In the genomic region with DNA sequence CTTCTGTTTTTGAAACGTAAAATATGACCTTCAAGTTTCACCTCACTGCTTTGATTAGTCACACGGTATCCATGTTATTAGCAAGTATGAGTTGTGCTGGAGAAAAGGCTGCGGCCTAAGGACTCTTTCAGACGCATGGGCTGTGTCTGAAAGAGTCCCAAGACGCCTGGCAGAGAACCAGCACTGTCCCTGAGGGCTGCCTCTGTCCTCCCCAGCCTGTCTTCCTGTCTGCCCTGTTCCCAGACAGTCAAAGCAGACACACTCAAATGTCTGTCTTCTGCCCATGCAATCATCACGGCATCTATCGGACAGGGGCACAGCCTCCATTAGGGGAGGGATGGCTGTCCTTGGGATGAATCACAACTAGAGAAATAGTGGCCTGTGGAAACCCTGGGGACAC, we compare ENCODE assay signal across 1 cellular context.
TF ChIP-seq lines count a peak whose summit lies in the region.

No MANE protein-coding gene starts in this region.

TF ChIP-seq in H1, 55 proteins besides CTCF, POLR2A, EP300 and RAD21 (continued from another document):
- TF ChIP-seq, protein P1, sequence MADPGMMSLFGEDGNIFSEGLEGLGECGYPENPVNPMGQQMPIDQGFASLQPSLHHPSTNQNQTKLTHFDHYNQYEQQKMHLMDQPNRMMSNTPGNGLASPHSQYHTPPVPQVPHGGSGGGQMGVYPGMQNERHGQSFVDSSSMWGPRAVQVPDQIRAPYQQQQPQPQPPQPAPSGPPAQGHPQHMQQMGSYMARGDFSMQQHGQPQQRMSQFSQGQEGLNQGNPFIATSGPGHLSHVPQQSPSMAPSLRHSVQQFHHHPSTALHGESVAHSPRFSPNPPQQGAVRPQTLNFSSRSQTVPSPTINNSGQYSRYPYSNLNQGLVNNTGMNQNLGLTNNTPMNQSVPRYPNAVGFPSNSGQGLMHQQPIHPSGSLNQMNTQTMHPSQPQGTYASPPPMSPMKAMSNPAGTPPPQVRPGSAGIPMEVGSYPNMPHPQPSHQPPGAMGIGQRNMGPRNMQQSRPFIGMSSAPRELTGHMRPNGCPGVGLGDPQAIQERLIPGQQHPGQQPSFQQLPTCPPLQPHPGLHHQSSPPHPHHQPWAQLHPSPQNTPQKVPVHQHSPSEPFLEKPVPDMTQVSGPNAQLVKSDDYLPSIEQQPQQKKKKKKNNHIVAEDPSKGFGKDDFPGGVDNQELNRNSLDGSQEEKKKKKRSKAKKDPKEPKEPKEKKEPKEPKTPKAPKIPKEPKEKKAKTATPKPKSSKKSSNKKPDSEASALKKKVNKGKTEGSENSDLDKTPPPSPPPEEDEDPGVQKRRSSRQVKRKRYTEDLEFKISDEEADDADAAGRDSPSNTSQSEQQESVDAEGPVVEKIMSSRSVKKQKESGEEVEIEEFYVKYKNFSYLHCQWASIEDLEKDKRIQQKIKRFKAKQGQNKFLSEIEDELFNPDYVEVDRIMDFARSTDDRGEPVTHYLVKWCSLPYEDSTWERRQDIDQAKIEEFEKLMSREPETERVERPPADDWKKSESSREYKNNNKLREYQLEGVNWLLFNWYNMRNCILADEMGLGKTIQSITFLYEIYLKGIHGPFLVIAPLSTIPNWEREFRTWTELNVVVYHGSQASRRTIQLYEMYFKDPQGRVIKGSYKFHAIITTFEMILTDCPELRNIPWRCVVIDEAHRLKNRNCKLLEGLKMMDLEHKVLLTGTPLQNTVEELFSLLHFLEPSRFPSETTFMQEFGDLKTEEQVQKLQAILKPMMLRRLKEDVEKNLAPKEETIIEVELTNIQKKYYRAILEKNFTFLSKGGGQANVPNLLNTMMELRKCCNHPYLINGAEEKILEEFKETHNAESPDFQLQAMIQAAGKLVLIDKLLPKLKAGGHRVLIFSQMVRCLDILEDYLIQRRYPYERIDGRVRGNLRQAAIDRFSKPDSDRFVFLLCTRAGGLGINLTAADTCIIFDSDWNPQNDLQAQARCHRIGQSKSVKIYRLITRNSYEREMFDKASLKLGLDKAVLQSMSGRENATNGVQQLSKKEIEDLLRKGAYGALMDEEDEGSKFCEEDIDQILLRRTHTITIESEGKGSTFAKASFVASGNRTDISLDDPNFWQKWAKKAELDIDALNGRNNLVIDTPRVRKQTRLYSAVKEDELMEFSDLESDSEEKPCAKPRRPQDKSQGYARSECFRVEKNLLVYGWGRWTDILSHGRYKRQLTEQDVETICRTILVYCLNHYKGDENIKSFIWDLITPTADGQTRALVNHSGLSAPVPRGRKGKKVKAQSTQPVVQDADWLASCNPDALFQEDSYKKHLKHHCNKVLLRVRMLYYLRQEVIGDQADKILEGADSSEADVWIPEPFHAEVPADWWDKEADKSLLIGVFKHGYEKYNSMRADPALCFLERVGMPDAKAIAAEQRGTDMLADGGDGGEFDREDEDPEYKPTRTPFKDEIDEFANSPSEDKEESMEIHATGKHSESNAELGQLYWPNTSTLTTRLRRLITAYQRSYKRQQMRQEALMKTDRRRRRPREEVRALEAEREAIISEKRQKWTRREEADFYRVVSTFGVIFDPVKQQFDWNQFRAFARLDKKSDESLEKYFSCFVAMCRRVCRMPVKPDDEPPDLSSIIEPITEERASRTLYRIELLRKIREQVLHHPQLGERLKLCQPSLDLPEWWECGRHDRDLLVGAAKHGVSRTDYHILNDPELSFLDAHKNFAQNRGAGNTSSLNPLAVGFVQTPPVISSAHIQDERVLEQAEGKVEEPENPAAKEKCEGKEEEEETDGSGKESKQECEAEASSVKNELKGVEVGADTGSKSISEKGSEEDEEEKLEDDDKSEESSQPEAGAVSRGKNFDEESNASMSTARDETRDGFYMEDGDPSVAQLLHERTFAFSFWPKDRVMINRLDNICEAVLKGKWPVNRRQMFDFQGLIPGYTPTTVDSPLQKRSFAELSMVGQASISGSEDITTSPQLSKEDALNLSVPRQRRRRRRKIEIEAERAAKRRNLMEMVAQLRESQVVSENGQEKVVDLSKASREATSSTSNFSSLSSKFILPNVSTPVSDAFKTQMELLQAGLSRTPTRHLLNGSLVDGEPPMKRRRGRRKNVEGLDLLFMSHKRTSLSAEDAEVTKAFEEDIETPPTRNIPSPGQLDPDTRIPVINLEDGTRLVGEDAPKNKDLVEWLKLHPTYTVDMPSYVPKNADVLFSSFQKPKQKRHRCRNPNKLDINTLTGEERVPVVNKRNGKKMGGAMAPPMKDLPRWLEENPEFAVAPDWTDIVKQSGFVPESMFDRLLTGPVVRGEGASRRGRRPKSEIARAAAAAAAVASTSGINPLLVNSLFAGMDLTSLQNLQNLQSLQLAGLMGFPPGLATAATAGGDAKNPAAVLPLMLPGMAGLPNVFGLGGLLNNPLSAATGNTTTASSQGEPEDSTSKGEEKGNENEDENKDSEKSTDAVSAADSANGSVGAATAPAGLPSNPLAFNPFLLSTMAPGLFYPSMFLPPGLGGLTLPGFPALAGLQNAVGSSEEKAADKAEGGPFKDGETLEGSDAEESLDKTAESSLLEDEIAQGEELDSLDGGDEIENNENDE (IDR thresholded peaks at IDR 0.05; ENCODE audit: insufficient replicate concordance, low read length) = no peak
- TF ChIP-seq GABPA (IDR thresholded peaks at IDR 0.05; ENCODE audit: borderline replicate concordance, insufficient read depth, low read length) (no peak), CBX5 (IDR thresholded peaks at IDR 0.05; ENCODE audit: low read depth, low read length) (no peak), SIN3A (conservative IDR thresholded peaks at IDR 0.05 in 1 of 2, IDR thresholded peaks at IDR 0.05 in 1 of 2; ENCODE audit: low read depth in 1 of 2, low read length in 2 of 2) (no peak), GTF2F1 (IDR thresholded peaks at IDR 0.05; ENCODE audit: borderline replicate concordance, low read depth, low read length) (no peak), TAF7 (optimal IDR thresholded peaks at IDR 0.05; ENCODE audit: borderline replicate concordance, low read depth, low read length) (no peak), SP1 (IDR thresholded peaks at IDR 0.05; ENCODE audit: low read depth, low read length) (no peak), EZH2 (IDR thresholded peaks at IDR 0.05; ENCODE audit: low read depth, low read length, severe bottlenecking) (no peak), SAP30 (IDR thresholded peaks at IDR 0.05; ENCODE audit: insufficient read depth, insufficient replicate concordance, low read length) (no peak), TAF1 (IDR thresholded peaks at IDR 0.05; ENCODE audit: low read depth, low read length) (no peak), RFX5 (IDR thresholded peaks at IDR 0.05; ENCODE audit: borderline replicate concordance, low read depth, low read length) (no peak)
